ENCODE assay signal across 13 cellular contexts in the genomic region with DNA sequence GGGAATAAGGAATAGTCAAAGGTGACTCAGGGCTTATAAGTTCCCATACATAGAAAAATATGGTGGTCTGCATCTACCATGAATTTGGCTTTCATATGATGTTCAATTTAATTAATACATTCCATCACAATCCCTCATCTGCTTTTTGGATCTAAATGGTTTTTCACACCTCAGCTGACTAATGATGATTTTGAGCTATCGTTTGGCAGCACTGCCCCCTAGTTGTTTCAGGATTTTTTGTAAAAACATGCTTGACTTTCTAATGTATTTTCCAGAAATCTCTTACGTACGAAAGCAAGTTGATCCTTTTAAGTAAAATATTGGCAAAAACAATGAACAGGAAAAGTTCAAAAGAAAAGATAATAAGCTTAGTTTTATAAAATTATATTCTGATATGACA.
DNase-seq lines count a peak whose midpoint lies in the region; ATAC-seq and TF ChIP-seq lines count a peak whose summit lies in the region.
"Had no signal": no experiment of that assay in that cellular context is flagged by ENCODE, and none has a peak within 500 bp of the region (broad histone marks: within the 10 kb centered on the region; RNA-seq: fewer than 3 reads in every experiment).

No MANE protein-coding gene starts in this region.

- no peaks in the 10 kb centered on the region for H3K9me3 ChIP-seq in endodermal cell (ENCODE audit: control insufficient read depth, low read length)
- H3K9me3 ChIP-seq: colonic mucosa, suprapubic skin had no signal

- H3K9ac ChIP-seq in endodermal cell (ENCODE audit: extremely low read depth, low read length, poor library complexity, severe bottlenecking) = no peak overlapping the region

- H3K27me3 Mint-ChIP-seq in activated naive CD4-positive, alpha-beta T cell treated with anti-CD3 and anti-CD28 coated beads for 36 hours (ENCODE audit: low read depth) = no peaks in the 10 kb centered on the region
- no peaks in the 10 kb centered on the region for H3K27me3 Mint-ChIP-seq in endodermal cell (ENCODE audit: insufficient read depth)

- peak; percentile 83 for TF ChIP-seq CTCF in endodermal cell (conservative IDR thresholded peaks at IDR 0.05)

- ATAC-seq in GM18520 (IDR thresholded peaks at IDR 0.05; ENCODE audit: unreplicated experiment) = no peak

- WGBS in endodermal cell (ENCODE audit: insufficient coverage in 1 of 2, insufficient read length in 1 of 2), 2 experiments = 78% methylated on average over 3 of the region's 3 CpGs; no CpG with 5 or more reads in 1 of the 2 experiments

- no peak overlapping the region for H3K27ac ChIP-seq in endodermal cell (ENCODE audit: low read depth, low read length)
- H3K27ac ChIP-seq: colonic mucosa, suprapubic skin had no signal

- intact Hi-C loops in activated naive CD4-positive, alpha-beta T cell treated with anti-CD3 and anti-CD28 coated beads for 36 hours (cut with micrococcal nuclease) = no loop called here

- H3K27me3 ChIP-seq in endodermal cell (ENCODE audit: control insufficient read depth, insufficient read depth, low read length, poor library complexity, severe bottlenecking) = no peaks in the 10 kb centered on the region
- H3K27me3 ChIP-seq: colonic mucosa, suprapubic skin had no signal

- H3K4me1 ChIP-seq in endodermal cell (ENCODE audit: control insufficient read depth, insufficient read depth, low read length) = peaks cover 8% of the 10 kb centered on the region
- H3K4me1 ChIP-seq: colonic mucosa, suprapubic skin had no signal

- DNase-seq in activated naive CD4-positive, alpha-beta T cell treated with anti-CD3 and anti-CD28 coated beads for 36 hours = peak; percentile 6
- no peak for DNase-seq in activated naive CD4-positive, alpha-beta T cell treated with anti-CD3 and anti-CD28 coated beads, Interleukin-2, amount 50 U/mL, for 16 hours
- peak; percentile 36 for DNase-seq in NCI-H748 treated with DMSO at 0.1 percent for 48 hours (lab: John Stamatoyannopoulos, UW)
- no peak for DNase-seq in endodermal cell
- peak; percentile 33 for DNase-seq in superior temporal gyrus (ENCODE audit: extremely low spot score)
- no peak for DNase-seq in retina
- no peak for DNase-seq in AG20443 (ENCODE audit: low spot score)
- DNase-seq: activated CD4-positive, alpha-beta T cell treated with anti-CD3 and anti-CD28 coated beads, Interleukin-2, amount 50 U/mL, for 48 hours; colonic mucosa; NCI-H524 treated with DMSO at 0.1 percent for 48 hours had no signal

- H3K36me3 ChIP-seq in endodermal cell (ENCODE audit: control insufficient read depth, insufficient read depth, low read length) = no peaks in the 10 kb centered on the region
- H3K36me3 ChIP-seq: colonic mucosa, suprapubic skin had no signal

- H3K4me1 Mint-ChIP-seq in activated naive CD4-positive, alpha-beta T cell treated with anti-CD3 and anti-CD28 coated beads for 36 hours (ENCODE audit: low read depth) = no peaks in the 10 kb centered on the region
- H3K4me1 Mint-ChIP-seq in endodermal cell = peaks cover 31% of the 10 kb centered on the region
- H3K4me1 Mint-ChIP-seq: CD14-positive monocyte had no signal

- CTCF ChIA-PET in activated naive CD4-positive, alpha-beta T cell treated with anti-CD3 and anti-CD28 coated beads for 36 hours (lab: Charles Lee) = interaction anchor here (1.0 to 1.1 kb wide), 2 partner anchors 167 to 293 kb away, joined by 3 to 4 read pairs; no protein-coding TSS in a partner anchor

- no peak overlapping the region for H3K4me3 Mint-ChIP-seq in activated naive CD4-positive, alpha-beta T cell treated with anti-CD3 and anti-CD28 coated beads for 36 hours
- H3K4me3 Mint-ChIP-seq in endodermal cell = no peak overlapping the region
- H3K4me3 Mint-ChIP-seq: CD14-positive monocyte had no signal

- H3K9me3 Mint-ChIP-seq in activated naive CD4-positive, alpha-beta T cell treated with anti-CD3 and anti-CD28 coated beads for 36 hours = no peaks in the 10 kb centered on the region
- no peaks in the 10 kb centered on the region for H3K9me3 Mint-ChIP-seq in endodermal cell

- H3K27ac Mint-ChIP-seq in activated naive CD4-positive, alpha-beta T cell treated with anti-CD3 and anti-CD28 coated beads for 36 hours = no peak overlapping the region
- H3K27ac Mint-ChIP-seq in endodermal cell = no peak overlapping the region
- H3K27ac Mint-ChIP-seq: CD14-positive monocyte had no signal

- no peaks in the 10 kb centered on the region for H3K36me3 Mint-ChIP-seq in activated naive CD4-positive, alpha-beta T cell treated with anti-CD3 and anti-CD28 coated beads for 36 hours (ENCODE audit: low read depth)
- H3K36me3 Mint-ChIP-seq in endodermal cell (ENCODE audit: low read depth) = no peaks in the 10 kb centered on the region
- H3K36me3 Mint-ChIP-seq: CD14-positive monocyte had no signal

- H3K4me3 ChIP-seq in endodermal cell (ENCODE audit: low read length) = no peak overlapping the region
- H3K4me3 ChIP-seq: colonic mucosa, suprapubic skin had no signal

Comparison
In these comparisons a context has a peak if more than half of its experiments do, and no peak if none do; other contexts are left out.
1. DNase-seq: peak in activated naive CD4-positive, alpha-beta T cell treated with anti-CD3 and anti-CD28 coated beads for 36 hours (single experiment), NCI-H748 treated with DMSO at 0.1 percent for 48 hours (single experiment) and superior temporal gyrus (single experiment); none in activated naive CD4-positive, alpha-beta T cell treated with anti-CD3 and anti-CD28 coated beads, Interleukin-2, amount 50 U/mL, for 16 hours (single experiment), endodermal cell (single experiment), retina (single experiment) and AG20443 (single experiment).